In genomic region chr18:78893396-78894305, GRCh38 we compare ENCODE assay signal across 15 cellular contexts.
"Had no signal": no experiment of that assay in that cellular context is flagged by ENCODE, and none has a peak within 500 bp of the region (broad histone marks: within the 10 kb centered on the region; RNA-seq: fewer than 3 reads in every experiment).

No MANE protein-coding gene starts in this region.

- H3K9me3 ChIP-seq: ovary had no signal

- H3K4me3 Mint-ChIP-seq: activated naive CD4-positive, alpha-beta T cell treated with anti-CD3 and anti-CD28 coated beads, Interleukin-2, amount 50 U/mL, for 24 hours; naive thymus-derived CD8-positive, alpha-beta T cell; T-helper 17 cell had no signal

- ATAC-seq: naive thymus-derived CD8-positive, alpha-beta T cell; psoas muscle; T-helper 17 cell had no signal

- H3K9me3 Mint-ChIP-seq: activated naive CD4-positive, alpha-beta T cell treated with anti-CD3 and anti-CD28 coated beads, Interleukin-2, amount 50 U/mL, for 24 hours had no signal

- H3K27ac ChIP-seq: esophagus squamous epithelium, ovary, psoas muscle, sigmoid colon, VCaP had no signal

- H3K4me1 Mint-ChIP-seq: activated naive CD4-positive, alpha-beta T cell treated with anti-CD3 and anti-CD28 coated beads, Interleukin-2, amount 50 U/mL, for 24 hours; naive thymus-derived CD8-positive, alpha-beta T cell; T-helper 17 cell had no signal

- H3K4me3 ChIP-seq: esophagus squamous epithelium, ovary, psoas muscle, sigmoid colon had no signal

- H3K27me3 ChIP-seq: ovary, sigmoid colon had no signal

- H3K36me3 ChIP-seq: esophagus squamous epithelium, ovary, sigmoid colon had no signal

- H3K36me3 Mint-ChIP-seq: activated naive CD4-positive, alpha-beta T cell treated with anti-CD3 and anti-CD28 coated beads, Interleukin-2, amount 50 U/mL, for 24 hours had no signal

- H3K27ac Mint-ChIP-seq: activated naive CD4-positive, alpha-beta T cell treated with anti-CD3 and anti-CD28 coated beads, Interleukin-2, amount 50 U/mL, for 24 hours; naive thymus-derived CD8-positive, alpha-beta T cell; T-helper 17 cell had no signal

- H3K4me1 ChIP-seq: esophagus squamous epithelium, psoas muscle, sigmoid colon had no signal

- DNase-seq: activated CD4-positive, CD25-positive, alpha-beta regulatory T cell treated with anti-CD3 and anti-CD28 coated beads, Interleukin-2, amount 50 U/mL, for 72 hours; activated CD8-positive, alpha-beta memory T cell treated with anti-CD3 and anti-CD28 coated beads for 24 hours; activated gamma-delta T cell; cerebellar nuclear complex; effector CD8-positive, alpha-beta T cell; esophagus squamous epithelium; mesendoderm; naive thymus-derived CD8-positive, alpha-beta T cell; ovary; psoas muscle; sigmoid colon; stimulated activated naive CD4-positive, alpha-beta T cell; T-helper 17 cell had no signal
